4 cellular contexts compared by ENCODE assay signal in the genomic region with DNA sequence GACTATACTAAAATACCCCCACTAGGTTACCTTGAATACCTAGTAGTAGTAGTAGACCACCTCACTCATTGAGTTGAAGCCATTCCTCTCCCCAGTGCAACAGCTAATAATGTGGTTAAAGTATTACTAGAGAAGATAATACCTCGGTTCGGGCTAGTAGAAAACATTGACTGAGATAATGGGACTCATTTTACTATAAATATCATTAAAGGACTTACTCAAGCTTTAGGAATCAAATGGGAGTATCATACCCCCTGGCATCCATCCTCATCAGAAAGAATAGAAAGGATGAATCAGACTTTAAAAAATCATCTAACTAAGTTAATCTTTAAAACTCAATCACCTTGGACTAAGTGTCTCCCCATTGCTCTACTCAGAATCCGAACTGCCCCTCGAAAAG. TPM values are rescaled to one million over a fixed set of nuclear protein-coding genes. Genes with fewer than 3 reads are reported as not detected.
"Had no signal": no experiment of that assay in that cellular context is flagged by ENCODE, and none has a peak within 500 bp of the region (broad histone marks: within the 10 kb centered on the region; RNA-seq: fewer than 3 reads in every experiment).

No MANE protein-coding gene starts in this region.

- DNase-seq: GDM1, GF-D8 had no signal

- H3K4me3 ChIP-seq: GM12878 had no signal

- ATAC-seq: GM12878 had no signal

RNA-seq across cellular contexts. Expression of gene CACNA2D3, which starts 49.0 kb away (rescaled TPM):
- total RNA-seq: G401, GM12878 had no signal
